8 cellular contexts compared by ENCODE assay signal in the genomic region with DNA sequence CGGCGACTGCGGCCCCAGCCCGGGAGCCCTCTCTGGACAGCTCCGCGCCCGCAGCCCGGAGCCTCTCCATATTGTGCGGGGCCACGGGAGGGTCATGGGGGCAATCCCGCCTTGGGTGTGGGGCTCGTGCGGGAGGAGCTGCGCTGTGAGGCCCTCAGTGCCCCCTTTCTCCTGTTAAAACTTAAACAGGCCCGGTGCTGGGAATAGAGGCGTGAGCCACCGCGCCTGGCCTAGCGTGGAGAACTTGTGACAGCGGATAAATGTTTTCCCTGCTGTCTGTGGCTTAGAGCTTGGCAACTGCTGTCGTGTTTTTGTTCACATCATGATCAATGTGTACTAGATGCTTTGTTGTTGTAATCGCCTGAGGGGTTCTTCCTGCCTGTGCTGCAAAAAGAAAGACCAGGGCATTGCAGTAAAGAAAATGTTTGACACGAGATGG. TPM values are rescaled to one million over a fixed set of nuclear protein-coding genes. Genes with fewer than 3 reads are reported as not detected.
DNase-seq lines count a peak whose midpoint lies in the region; ATAC-seq and TF ChIP-seq lines count a peak whose summit lies in the region.

No MANE protein-coding gene starts in this region.

- peaks cover 6% of the 10 kb centered on the region for H3K36me3 ChIP-seq in hepatocyte (replicated peaks; ENCODE audit: insufficient read depth, low read depth)

- 7% methylated on average over 23 of the region's 23 CpGs for WGBS in hepatocyte (ENCODE audit: low lambda C conversion rate, missing lambda C conversion rate)

- peak overlapping the region; percentile 62 for H2AFZ ChIP-seq in hepatocyte

- TF ChIP-seq CTCF in astrocyte of the cerebellum (IDR thresholded peaks at IDR 0.05; ENCODE audit: low read depth, low read length, missing control alignments) (no peak), hepatocyte (IDR thresholded peaks at IDR 0.05; ENCODE audit: poor library complexity) (no peak)

- ATAC-seq in HG02763 (IDR thresholded peaks at IDR 0.05; ENCODE audit: unreplicated experiment): no peak

- in situ Hi-C loops in astrocyte of the cerebellum (cut with HindIII; ENCODE audit: low sequenced_read_pairs): no loop called here

- H3K9me2 ChIP-seq in hepatocyte (replicated peaks; ENCODE audit: insufficient read depth): no peaks in the 10 kb centered on the region

- peak overlapping the region; percentile 98 for H3K27ac ChIP-seq in hepatocyte

- peaks cover 7% of the 10 kb centered on the region for H3K4me1 ChIP-seq in hepatocyte (ENCODE audit: insufficient read depth)

- H3K27me3 ChIP-seq in hepatocyte: no peaks in the 10 kb centered on the region

- H3K79me2 ChIP-seq in hepatocyte: peaks cover 45% of the 10 kb centered on the region

- H3K4me2 ChIP-seq in hepatocyte: peak overlapping the region; percentile 90

- H3K9me3 ChIP-seq in hepatocyte (ENCODE audit: low read depth): peaks cover 19% of the 10 kb centered on the region

- peak overlapping the region; percentile 70 for H3K4me3 ChIP-seq in astrocyte of the cerebellum (ENCODE audit: low read depth, low read length)
- H3K4me3 ChIP-seq in hepatocyte: peak overlapping the region; percentile 76

- TF ChIP-seq RAD21 in Ishikawa (IDR thresholded peaks at IDR 0.05; ENCODE audit: low read depth): no peak

- peak; percentile 25 for DNase-seq in NCI-H2196 (lab: John Stamatoyannopoulos, UW; ENCODE audit: unreplicated experiment)
- DNase-seq in NCI-H2196 treated with DMSO at 0.1 percent for 48 hours (lab: John Stamatoyannopoulos, UW; ENCODE audit: unreplicated experiment): no peak
- DNase-seq in astrocyte of the cerebellum (ENCODE audit: low read depth): peak; percentile 37
- DNase-seq in hepatocyte (ENCODE audit: low spot score): peak; percentile 57
- DNase-seq in putamen (ENCODE audit: low spot score): peak; percentile 19
- no peak for DNase-seq in NAMALWA (ENCODE audit: low spot score)

- no peaks in the 10 kb centered on the region for H4K20me1 ChIP-seq in hepatocyte (ENCODE audit: insufficient read depth, poor library complexity, severe bottlenecking)

- TF ChIP-seq EP300 in Ishikawa (IDR thresholded peaks at IDR 0.05; ENCODE audit: borderline replicate concordance): no peak

TF ChIP-seq in Ishikawa, 13 proteins besides CTCF, POLR2A, EP300 and RAD21:
- TF ChIP-seq ZBTB7A (IDR thresholded peaks at IDR 0.05; ENCODE audit: low read depth) (0 out of 2 replicates have a peak, but pooled peaks have one; percentile 25), TCF12 (IDR thresholded peaks at IDR 0.05; ENCODE audit: low read depth) (no peak), CREB1 (IDR thresholded peaks at IDR 0.05; ENCODE audit: low read depth) (no peak)
- TF ChIP-seq, protein P1, sequence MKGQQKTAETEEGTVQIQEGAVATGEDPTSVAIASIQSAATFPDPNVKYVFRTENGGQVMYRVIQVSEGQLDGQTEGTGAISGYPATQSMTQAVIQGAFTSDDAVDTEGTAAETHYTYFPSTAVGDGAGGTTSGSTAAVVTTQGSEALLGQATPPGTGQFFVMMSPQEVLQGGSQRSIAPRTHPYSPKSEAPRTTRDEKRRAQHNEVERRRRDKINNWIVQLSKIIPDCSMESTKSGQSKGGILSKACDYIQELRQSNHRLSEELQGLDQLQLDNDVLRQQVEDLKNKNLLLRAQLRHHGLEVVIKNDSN (IDR thresholded peaks at IDR 0.05): no peak

RNA-seq across cellular contexts. Expression of a gene that starts 0.6 kb away (rescaled TPM):
- total RNA-seq in hepatocyte: 11.2 and 13.8 TPM in 2 replicates
- polyA plus RNA-seq in hepatocyte: 3.0 and 4.1 TPM in 2 replicates

RNA-seq across cellular contexts. Expression of a gene that starts 12.4 kb away (rescaled TPM):
- total RNA-seq in hepatocyte: 0.32 and 0.77 TPM in 2 replicates
- polyA plus RNA-seq in hepatocyte: 0.91 TPM in 1 of 2 replicates, not detected in the other

RNA-seq across cellular contexts. Expression of a gene that starts 29.6 kb away (rescaled TPM):
- total RNA-seq in hepatocyte: 6.1 and 8.1 TPM in 2 replicates
- 5.6 and 9.0 TPM in 2 replicates for polyA plus RNA-seq in hepatocyte

Comparison
In these comparisons a context has a peak if more than half of its experiments do, and no peak if none do; other contexts are left out.
1. DNase-seq: peak in NCI-H2196 (single experiment), astrocyte of the cerebellum (single experiment), hepatocyte (single experiment) and putamen (single experiment); none in NCI-H2196 treated with DMSO at 0.1 percent for 48 hours (single experiment) and NAMALWA (single experiment).